In genomic region chr3:64224826-64225606, GRCh38 we compare ENCODE assay signal across 9 cellular contexts. TPM values are rescaled to one million over a fixed set of nuclear protein-coding genes. Genes with fewer than 3 reads are reported as not detected.
DNase-seq lines count a peak whose midpoint lies in the region; ATAC-seq lines count a peak whose summit lies in the region.
"Had no signal": no experiment of that assay in that cellular context is flagged by ENCODE, and none has a peak within 500 bp of the region (broad histone marks: within the 10 kb centered on the region; RNA-seq: fewer than 3 reads in every experiment).

Gene PRICKLE2 (minus strand): TSS chr3:64225466. CDS start chr3:64198927, 26,539 bp downstream.

- peaks cover 26% of the 10 kb centered on the region for H3K27me3 Mint-ChIP-seq in stimulated activated naive CD8-positive, alpha-beta T cell treated with anti-CD3 and anti-CD28 coated beads, Interleukin-15, amount 100 ng/mL, for 72 hours
- H3K27me3 Mint-ChIP-seq in activated CD8-positive, alpha-beta memory T cell treated with anti-CD3 and anti-CD28 coated beads, Interleukin-2, amount 10 ng/mL, durations not matched to agents 7 days and 5 days = peaks cover 2% of the 10 kb centered on the region

- DNase-seq in stimulated activated naive CD8-positive, alpha-beta T cell treated with anti-CD3 and anti-CD28 coated beads, Interleukin-15, amount 100 ng/mL, for 72 hours = no peak
- no peak for DNase-seq in stimulated activated naive CD8-positive, alpha-beta T cell treated with anti-CD3 and anti-CD28 coated beads, Interleukin-15, Interleukin-2, amounts not matched to agents 100 U/mL and 50 U/mL, for 24 hours
- peak in 57 of 58 donors; percentile 26 to 96 (median 78) for DNase-seq in anterior cingulate cortex (lab: John Stamatoyannopoulos, UW)
- peak; percentile 79 for DNase-seq in left ventricle myocardium superior
- DNase-seq in posterior vena cava (ENCODE audit: low spot score) = peak; percentile 92
- no peak for DNase-seq in stimulated activated naive CD4-positive, alpha-beta T cell treated with Interleukin-2 at 50 U/mL for 16 hours (lab: John Stamatoyannopoulos, UW)
- DNase-seq in activated CD8-positive, alpha-beta memory T cell treated with anti-CD3 and anti-CD28 coated beads, Interleukin-2, amount 10 ng/mL, durations not matched to agents 7 days and 5 days = no peak
- DNase-seq: DND-41 had no signal

- H3K27ac Mint-ChIP-seq in stimulated activated naive CD8-positive, alpha-beta T cell treated with anti-CD3 and anti-CD28 coated beads, Interleukin-15, amount 100 ng/mL, for 72 hours = peak within 1 kb of the TSS in 1 of 2 donors; percentile 30
- no peak within 1 kb of the TSS for H3K27ac Mint-ChIP-seq in activated CD8-positive, alpha-beta memory T cell treated with anti-CD3 and anti-CD28 coated beads, Interleukin-2, amount 10 ng/mL, durations not matched to agents 7 days and 5 days

- H3K4me1 Mint-ChIP-seq in stimulated activated naive CD8-positive, alpha-beta T cell treated with anti-CD3 and anti-CD28 coated beads, Interleukin-15, amount 100 ng/mL, for 72 hours = no peaks in the 10 kb centered on the region
- no peaks in the 10 kb centered on the region for H3K4me1 Mint-ChIP-seq in activated CD8-positive, alpha-beta memory T cell treated with anti-CD3 and anti-CD28 coated beads, Interleukin-2, amount 10 ng/mL, durations not matched to agents 7 days and 5 days

- ATAC-seq in stimulated activated naive CD8-positive, alpha-beta T cell treated with anti-CD3 and anti-CD28 coated beads, Interleukin-15, amount 100 ng/mL, for 72 hours = no peak
- ATAC-seq in stimulated activated naive CD8-positive, alpha-beta T cell treated with anti-CD3 and anti-CD28 coated beads, Interleukin-15, Interleukin-2, amounts not matched to agents 100 U/mL and 50 U/mL, for 24 hours = no peak
- peak; percentile 98 for ATAC-seq in HG03280 (IDR thresholded peaks at IDR 0.05; ENCODE audit: unreplicated experiment)
- ATAC-seq in left ventricle myocardium superior = peak; percentile 73
- no peak for ATAC-seq in activated CD8-positive, alpha-beta memory T cell treated with anti-CD3 and anti-CD28 coated beads, Interleukin-2, amount 10 ng/mL, durations not matched to agents 7 days and 5 days

- H3K4me3 Mint-ChIP-seq in stimulated activated naive CD8-positive, alpha-beta T cell treated with anti-CD3 and anti-CD28 coated beads, Interleukin-15, amount 100 ng/mL, for 72 hours = peak within 1 kb of the TSS; percentile 21 to 25
- H3K4me3 Mint-ChIP-seq in activated CD8-positive, alpha-beta memory T cell treated with anti-CD3 and anti-CD28 coated beads, Interleukin-2, amount 10 ng/mL, durations not matched to agents 7 days and 5 days = no peak within 1 kb of the TSS

- no peaks in the 10 kb centered on the region for H3K36me3 Mint-ChIP-seq in activated CD8-positive, alpha-beta memory T cell treated with anti-CD3 and anti-CD28 coated beads, Interleukin-2, amount 10 ng/mL, durations not matched to agents 7 days and 5 days

- no peaks in the 10 kb centered on the region for H3K9me3 Mint-ChIP-seq in stimulated activated naive CD8-positive, alpha-beta T cell treated with anti-CD3 and anti-CD28 coated beads, Interleukin-15, amount 100 ng/mL, for 72 hours
- no peaks in the 10 kb centered on the region for H3K9me3 Mint-ChIP-seq in activated CD8-positive, alpha-beta memory T cell treated with anti-CD3 and anti-CD28 coated beads, Interleukin-2, amount 10 ng/mL, durations not matched to agents 7 days and 5 days (ENCODE audit: low read depth)

- CTCF ChIA-PET in activated CD8-positive, alpha-beta memory T cell treated with anti-CD3 and anti-CD28 coated beads, Interleukin-2, amount 10 ng/mL, durations not matched to agents 7 days and 5 days (lab: Charles Lee) = interaction anchor here (0.9 kb wide), 1 partner anchor 35 kb away, joined by 3 read pairs; no protein-coding TSS in a partner anchor

- intact Hi-C loops in left ventricle myocardium superior (cut with micrococcal nuclease) (no loop called here), posterior vena cava (cut with DNase I) (no loop called here)

RNA-seq across cellular contexts. Expression of gene PRICKLE2, which starts in this region (rescaled TPM):
- total RNA-seq in left ventricle myocardium superior = 4.1 TPM
- 10 to 100 TPM; 26.3 to 34.9 TPM for total RNA-seq in posterior vena cava
- total RNA-seq in activated CD8-positive, alpha-beta memory T cell treated with anti-CD3 and anti-CD28 coated beads, Interleukin-2, amount 10 ng/mL, durations not matched to agents 7 days and 5 days = not detected

Comparison
In these comparisons a context has a peak if more than half of its experiments do, and no peak if none do; other contexts are left out.
1. ATAC-seq: peak in HG03280 (single experiment) and left ventricle myocardium superior (single experiment); none in stimulated activated naive CD8-positive, alpha-beta T cell treated with anti-CD3 and anti-CD28 coated beads, Interleukin-15, amount 100 ng/mL, for 72 hours (single experiment), stimulated activated naive CD8-positive, alpha-beta T cell treated with anti-CD3 and anti-CD28 coated beads, Interleukin-15, Interleukin-2, amounts not matched to agents 100 U/mL and 50 U/mL, for 24 hours (single experiment) and activated CD8-positive, alpha-beta memory T cell treated with anti-CD3 and anti-CD28 coated beads, Interleukin-2, amount 10 ng/mL, durations not matched to agents 7 days and 5 days (single experiment).
2. DNase-seq: peak in anterior cingulate cortex (57 of 58), left ventricle myocardium superior (single experiment) and posterior vena cava (single experiment); none in stimulated activated naive CD8-positive, alpha-beta T cell treated with anti-CD3 and anti-CD28 coated beads, Interleukin-15, amount 100 ng/mL, for 72 hours (0 of 2), stimulated activated naive CD8-positive, alpha-beta T cell treated with anti-CD3 and anti-CD28 coated beads, Interleukin-15, Interleukin-2, amounts not matched to agents 100 U/mL and 50 U/mL, for 24 hours (single experiment), stimulated activated naive CD4-positive, alpha-beta T cell treated with Interleukin-2 at 50 U/mL for 16 hours (single experiment) and activated CD8-positive, alpha-beta memory T cell treated with anti-CD3 and anti-CD28 coated beads, Interleukin-2, amount 10 ng/mL, durations not matched to agents 7 days and 5 days (single experiment).